ENCODE assay signal across 10 cellular contexts in genomic region chr13:29435125-29435911, GRCh38.
DNase-seq lines count a peak whose midpoint lies in the region; ATAC-seq and TF ChIP-seq lines count a peak whose summit lies in the region.
"Had no signal": no experiment of that assay in that cellular context is flagged by ENCODE, and none has a peak within 500 bp of the region (broad histone marks: within the 10 kb centered on the region; RNA-seq: fewer than 3 reads in every experiment).

No MANE protein-coding gene starts in this region.

- 73 to 81% methylated on average over 6 of the region's 6 CpGs for WGBS in body of pancreas, 2 donors
- 63 to 74% methylated on average over 6 of the region's 6 CpGs for WGBS in upper lobe of left lung, 2 donors

- H3K27ac ChIP-seq in body of pancreas, result peak overlapping the region in 1 of 4 donors; percentile 2
- H3K27ac ChIP-seq in left lung, result peak overlapping the region in 1 of 2 donors; percentile 2
- no peak overlapping the region for H3K27ac ChIP-seq in upper lobe of left lung
- H3K27ac ChIP-seq in CD4-positive, alpha-beta memory T cell (ENCODE audit: low read depth, low read length), result no peak overlapping the region
- H3K27ac ChIP-seq in Karpas-422 (ENCODE audit: low read length), result no peak overlapping the region
- H3K27ac ChIP-seq: A549 had no signal

- no peaks in the 10 kb centered on the region for H4K20me1 ChIP-seq in Karpas-422 (ENCODE audit: insufficient read depth, low read depth, low read length)

- no peak for TF ChIP-seq CTCF in body of pancreas (IDR thresholded peaks at IDR 0.05)
- no peak for TF ChIP-seq CTCF in left lung (IDR thresholded peaks at IDR 0.05)
- no peak for TF ChIP-seq CTCF in upper lobe of left lung (IDR thresholded peaks at IDR 0.05)

- peaks cover 8 to 15% of the 10 kb centered on the region in 2 donors for H3K27me3 Mint-ChIP-seq in CD4-positive, alpha-beta memory T cell

- H3K4me3 ChIP-seq in body of pancreas, result no peak overlapping the region
- H3K4me3 ChIP-seq in left lung, result no peak overlapping the region
- no peak overlapping the region for H3K4me3 ChIP-seq in upper lobe of left lung
- no peak overlapping the region for H3K4me3 ChIP-seq in CD4-positive, alpha-beta memory T cell (ENCODE audit: low read length in 2 of 2)
- H3K4me3 ChIP-seq in Karpas-422 (ENCODE audit: low read length), result no peak overlapping the region
- H3K4me3 ChIP-seq: A549 had no signal

- CTCF ChIA-PET in CD4-positive, alpha-beta memory T cell (lab: Charles Lee; ENCODE audit: partially characterized antibody), result no interaction called here

- DNase-seq in NCI-H1417 (lab: John Stamatoyannopoulos, UW) (peak in 2 of 3 experiments; percentile 5 to 81), NCI-H1417 treated with DMSO at 0.1 percent for 48 hours (lab: John Stamatoyannopoulos, UW) (no peak), body of pancreas (peak in 1 of 4 donors; percentile 10), left lung (no peak), upper lobe of left lung (no peak), hypothalamus (lab: John Stamatoyannopoulos, UW) (no peak), Karpas-422 (no peak)
- DNase-seq in CD4-positive, alpha-beta memory T cell, result no peak

- no peak overlapping the region for H2AFZ ChIP-seq in Karpas-422 (ENCODE audit: low read length)

- TF ChIP-seq EP300 in upper lobe of left lung (IDR thresholded peaks at IDR 0.05), result no peak

- intact Hi-C loops in body of pancreas (cut with DNase I) (no loop called here), left lung (cut with DNase I) (no loop called here)
- intact Hi-C loops in CD4-positive, alpha-beta memory T cell (cut with micrococcal nuclease), result no loop called here

- H3K9me3 ChIP-seq in body of pancreas (no peaks in the 10 kb centered on the region), left lung (no peaks in the 10 kb centered on the region), upper lobe of left lung (no peaks in the 10 kb centered on the region), Karpas-422 (ENCODE audit: low read length) (no peaks in the 10 kb centered on the region)
- no peaks in the 10 kb centered on the region for H3K9me3 ChIP-seq in CD4-positive, alpha-beta memory T cell (ENCODE audit: control insufficient read depth in 1 of 2, low read length in 2 of 2)
- H3K9me3 ChIP-seq: A549 had no signal

- no peak overlapping the region for H3K27ac Mint-ChIP-seq in CD4-positive, alpha-beta memory T cell
- H3K27ac Mint-ChIP-seq: activated CD4-positive, alpha-beta T cell treated with anti-CD3 and anti-CD28 coated beads, Interleukin-2, amount 10 ng/mL, durations not matched to agents 24 days and 14 days had no signal

- H3K4me1 ChIP-seq in body of pancreas (no peaks in the 10 kb centered on the region), left lung (peaks cover 6 to 10% of the 10 kb centered on the region in 2 donors), upper lobe of left lung (peaks cover 0 to 13% (median 0%) of the 10 kb centered on the region in 4 donors), Karpas-422 (ENCODE audit: low read length) (peaks cover 9% of the 10 kb centered on the region)
- H3K4me1 ChIP-seq in CD4-positive, alpha-beta memory T cell (ENCODE audit: insufficient read depth, low read length), result no peaks in the 10 kb centered on the region
- H3K4me1 ChIP-seq: A549 had no signal

- H3K4me2 ChIP-seq in Karpas-422 (ENCODE audit: low read depth, low read length, poor library complexity, severe bottlenecking), result no peak overlapping the region
- H3K4me2 ChIP-seq: A549 had no signal

- POLR2A ChIA-PET in CD4-positive, alpha-beta memory T cell (lab: Charles Lee; ENCODE audit: partially characterized antibody), result no interaction called here

- H3K4me1 Mint-ChIP-seq in CD4-positive, alpha-beta memory T cell, result no peaks in the 10 kb centered on the region
- H3K4me1 Mint-ChIP-seq: activated CD4-positive, alpha-beta T cell treated with anti-CD3 and anti-CD28 coated beads, Interleukin-2, amount 10 ng/mL, durations not matched to agents 24 days and 14 days had no signal

- no peaks in the 10 kb centered on the region for H3K79me2 ChIP-seq in Karpas-422 (ENCODE audit: low read length)

- no peaks in the 10 kb centered on the region for H3K9me2 ChIP-seq in Karpas-422 (replicated peaks; ENCODE audit: insufficient read depth, low read length)

- H3K36me3 ChIP-seq in body of pancreas (replicated peaks in 1 of 2; ENCODE audit: insufficient read depth in 1 of 2, low read depth in 2 of 2) (no peaks in the 10 kb centered on the region), left lung (no peaks in the 10 kb centered on the region), upper lobe of left lung (no peaks in the 10 kb centered on the region), Karpas-422 (ENCODE audit: insufficient read depth, low read length) (no peaks in the 10 kb centered on the region)
- H3K36me3 ChIP-seq in CD4-positive, alpha-beta memory T cell (ENCODE audit: insufficient read depth, low read length), result no peaks in the 10 kb centered on the region

- H3K36me3 Mint-ChIP-seq in CD4-positive, alpha-beta memory T cell, result no peaks in the 10 kb centered on the region

- no peaks in the 10 kb centered on the region for H3K27me3 ChIP-seq in body of pancreas
- H3K27me3 ChIP-seq in left lung, result peaks cover 4 to 6% of the 10 kb centered on the region in 2 donors
- H3K27me3 ChIP-seq in upper lobe of left lung, result no peaks in the 10 kb centered on the region
- H3K27me3 ChIP-seq in CD4-positive, alpha-beta memory T cell (ENCODE audit: insufficient read depth, low read length), result no peaks in the 10 kb centered on the region
- H3K27me3 ChIP-seq in Karpas-422 (ENCODE audit: low read length), result no peaks in the 10 kb centered on the region

- peaks cover 0 to 2% (median 0%) of the 10 kb centered on the region in 8 donors for H3K9me3 Mint-ChIP-seq in CD4-positive, alpha-beta memory T cell
- H3K9me3 Mint-ChIP-seq: activated CD4-positive, alpha-beta T cell treated with anti-CD3 and anti-CD28 coated beads, Interleukin-2, amount 10 ng/mL, durations not matched to agents 24 days and 14 days had no signal

- ATAC-seq in body of pancreas (peak; percentile 81), left lung (peak; percentile 76), upper lobe of left lung (ENCODE audit: low FRiP score in 2 of 2) (peak; percentile 73 to 76)

- TF ChIP-seq POLR2A in body of pancreas (IDR thresholded peaks at IDR 0.05) (no peak), upper lobe of left lung (IDR thresholded peaks at IDR 0.05) (no peak)

- H3K9ac ChIP-seq in Karpas-422 (ENCODE audit: low read length), result no peak overlapping the region

- H3K4me3 Mint-ChIP-seq in CD4-positive, alpha-beta memory T cell, result no peak overlapping the region
- H3K4me3 Mint-ChIP-seq: activated CD4-positive, alpha-beta T cell treated with anti-CD3 and anti-CD28 coated beads, Interleukin-2, amount 10 ng/mL, durations not matched to agents 24 days and 14 days had no signal

Comparison
In these comparisons a context has a peak if more than half of its experiments do, and no peak if none do; other contexts are left out.
1. DNase-seq: peak in NCI-H1417 (2 of 3); none in NCI-H1417 treated with DMSO at 0.1 percent for 48 hours (single experiment), left lung (0 of 2), upper lobe of left lung (0 of 2), CD4-positive, alpha-beta memory T cell (0 of 5), hypothalamus (0 of 51) and Karpas-422 (single experiment).
2. Peak in every context shown above with its lines, with median percentiles within 50 percentile points of each other: ATAC-seq.